Comparison of ENCODE assay signal across 21 cellular contexts in genomic region chr1:40873863-40874472, GRCh38.
"Had no signal": no experiment of that assay in that cellular context is flagged by ENCODE, and none has a peak within 500 bp of the region (broad histone marks: within the 10 kb centered on the region; RNA-seq: fewer than 3 reads in every experiment).

No MANE protein-coding gene starts in this region.

- ATAC-seq: naive thymus-derived CD4-positive, alpha-beta T cell; SK-N-SH treated with all-trans-retinoic acid at 6 μM for 48 hours; stimulated activated naive B cell treated with anti-CD40 and anti-IgM and Interleukin-4, amounts not matched to agents 10 μg/mL and 1 μg/mL and 100 μg/mL, for 72 hours had no signal

- H3K4me1 Mint-ChIP-seq: stimulated activated naive B cell treated with anti-CD40 and anti-IgM and Interleukin-4, amounts not matched to agents 10 μg/mL and 1 μg/mL and 100 μg/mL, for 72 hours had no signal

- H3K79me2 ChIP-seq: hepatocyte had no signal

- H3K4me3 ChIP-seq: esophagus squamous epithelium, hepatocyte, sigmoid colon, thoracic aorta, upper lobe of left lung had no signal

- H3K36me3 ChIP-seq: esophagus squamous epithelium, sigmoid colon, thoracic aorta, upper lobe of left lung had no signal

- H3K27me3 Mint-ChIP-seq: activated naive CD4-positive, alpha-beta T cell treated with anti-CD3 and anti-CD28 coated beads, Interleukin-2, amount 50 U/mL, for 24 hours had no signal

- H3K4me2 ChIP-seq: hepatocyte had no signal

- H3K4me3 Mint-ChIP-seq: activated naive CD4-positive, alpha-beta T cell treated with anti-CD3 and anti-CD28 coated beads, Interleukin-2, amount 50 U/mL, for 24 hours; dendritic cell treated with granulocyte-macrophage colony-stimulating factor and Interleukin-4, amounts not matched to agents 40 ng/mL and 50 ng/mL, for 4 days; memory B cell; stimulated activated naive B cell treated with anti-CD40 and anti-IgM and Interleukin-4, amounts not matched to agents 10 μg/mL and 1 μg/mL and 100 μg/mL, for 72 hours had no signal

- H2AFZ ChIP-seq: hepatocyte had no signal

- H3K27ac Mint-ChIP-seq: activated naive CD4-positive, alpha-beta T cell treated with anti-CD3 and anti-CD28 coated beads, Interleukin-2, amount 50 U/mL, for 24 hours; dendritic cell treated with granulocyte-macrophage colony-stimulating factor and Interleukin-4, amounts not matched to agents 40 ng/mL and 50 ng/mL, for 4 days; memory B cell; stimulated activated naive B cell treated with anti-CD40 and anti-IgM and Interleukin-4, amounts not matched to agents 10 μg/mL and 1 μg/mL and 100 μg/mL, for 72 hours had no signal

- H3K27ac ChIP-seq: esophagus squamous epithelium, hepatocyte, sigmoid colon, thoracic aorta, VCaP had no signal

- H3K27me3 ChIP-seq: esophagus squamous epithelium, hepatocyte, sigmoid colon, upper lobe of left lung had no signal

- H3K36me3 Mint-ChIP-seq: memory B cell had no signal

- DNase-seq: activated CD4-positive, alpha-beta T cell treated with anti-CD3 and anti-CD28 coated beads, Interleukin-2, amount 50 U/mL, for 4 hours; activated CD4-positive, CD25-positive, alpha-beta regulatory T cell treated with anti-CD3 and anti-CD28 coated beads, Interleukin-2, amount 50 U/mL, for 72 hours; activated effector memory CD4-positive, alpha-beta T cell treated with Interleukin-2 at 50 U/mL for 16 hours; activated T-cell treated with anti-CD3 and anti-CD28 coated beads for 4 hours; cerebellar nuclear complex; effector CD8-positive, alpha-beta T cell; esophagus squamous epithelium; naive thymus-derived CD4-positive, alpha-beta T cell; posterior cingulate gyrus; sigmoid colon; stimulated activated CD4-positive, alpha-beta T cell treated with anti-CD3 and anti-CD28 coated beads, Interleukin-4, amount 100 ng/mL, for 4 hours; stimulated activated naive B cell treated with anti-CD40 and anti-IgM and Interleukin-4, amounts not matched to agents 10 μg/mL and 1 μg/mL and 100 μg/mL, for 72 hours; T-helper 2 cell; upper lobe of left lung had no signal
